8 cellular contexts compared by ENCODE assay signal in genomic region chr16:3431779-3432219, GRCh38. TPM values are rescaled to one million over a fixed set of nuclear protein-coding genes. Genes with fewer than 3 reads are reported as not detected.
DNase-seq lines count a peak whose midpoint lies in the region.

No MANE protein-coding gene starts in this region.

- no peaks in the 10 kb centered on the region for H3K4me1 ChIP-seq in endocrine pancreas (ENCODE audit: control insufficient read depth, insufficient read depth, low read length)

- no peaks in the 10 kb centered on the region for H3K27me3 ChIP-seq in endocrine pancreas (ENCODE audit: control insufficient read depth, insufficient read depth, low read length)

- H3K36me3 ChIP-seq in endocrine pancreas (ENCODE audit: control insufficient read depth, insufficient read depth, low read length) = peaks cover 4% of the 10 kb centered on the region

- no peaks in the 10 kb centered on the region for H3K9me3 ChIP-seq in endocrine pancreas (ENCODE audit: control insufficient read depth, low read length)

- no peak overlapping the region for H3K9ac ChIP-seq in endocrine pancreas (ENCODE audit: control insufficient read depth, insufficient read depth, low read length)

- DNase-seq in GM04503 (ENCODE audit: low read depth) = peak; percentile 13
- DNase-seq in activated CD4-positive, alpha-beta T cell treated with anti-CD3 and anti-CD28 coated beads for 4 hours = peak; percentile 18 to 19
- no peak for DNase-seq in skeletal muscle cell (ENCODE audit: low read depth)
- DNase-seq in SW480 (ENCODE audit: low spot score) = no peak
- no peak for DNase-seq in NCI-H526 (lab: John Stamatoyannopoulos, UW)
- DNase-seq in D341Med (ENCODE audit: low spot score) = no peak
- no peak for DNase-seq in occipital lobe (lab: John Stamatoyannopoulos, UW)

- H3K4me3 ChIP-seq in endocrine pancreas (ENCODE audit: control insufficient read depth, insufficient read depth, low read length) = peak overlapping the region; percentile 37
- peak overlapping the region; percentile 21 for H3K4me3 ChIP-seq in skeletal muscle cell (ENCODE audit: low read depth, low read length)

RNA-seq across cellular contexts. Expression of gene ZNF597, which starts 11.5 kb away (rescaled TPM):
- total RNA-seq in occipital lobe = 4.4 TPM

RNA-seq across cellular contexts. Expression of gene NAA60, which starts 11.7 kb away (rescaled TPM):
- 12.2 TPM for total RNA-seq in occipital lobe

RNA-seq across cellular contexts. Expression of gene ZNF174, which starts 30.8 kb away (rescaled TPM):
- 8.0 TPM for total RNA-seq in occipital lobe

RNA-seq across cellular contexts. Expression of gene ZSCAN32, which starts 31.0 kb away (rescaled TPM):
- 10.5 TPM for total RNA-seq in occipital lobe

Comparison
In these comparisons a context has a peak if more than half of its experiments do, and no peak if none do; other contexts are left out.
1. DNase-seq: peak in GM04503 (single experiment) and activated CD4-positive, alpha-beta T cell treated with anti-CD3 and anti-CD28 coated beads for 4 hours (2 of 2); none in skeletal muscle cell (single experiment), SW480 (single experiment), NCI-H526 (0 of 2), D341Med (single experiment) and occipital lobe (single experiment).